In genomic region chr17:38883592-38884526, GRCh38 we compare ENCODE assay signal across 7 cellular contexts. TPM values are rescaled to one million over a fixed set of nuclear protein-coding genes. Genes with fewer than 3 reads are reported as not detected.
DNase-seq lines count a peak whose midpoint lies in the region; ATAC-seq and TF ChIP-seq lines count a peak whose summit lies in the region.

No MANE protein-coding gene starts in this region.

- CTCF ChIA-PET in IMR-90 (lab: Yijun Ruan, JAX), result no interaction called here

- no peaks in the 10 kb centered on the region for H3K9me3 ChIP-seq in IMR-90 (ENCODE audit: control insufficient read depth, insufficient read depth, low read length)
- H3K9me3 ChIP-seq in right atrium auricular region, result no peaks in the 10 kb centered on the region

- H2BK15ac ChIP-seq in IMR-90 (ENCODE audit: low read depth, low read length), result no peak overlapping the region; the same call in 2 of the 3 replicates

- H3K18ac ChIP-seq in IMR-90 (ENCODE audit: low read depth, low read length), result no peak overlapping the region

- WGBS in IMR-90 (ENCODE audit: extremely low coverage in 2 of 2, insufficient read length in 1 of 2), 2 experiments, result no CpG with 5 or more reads among the region's 19 CpGs

- POLR2A ChIA-PET in IMR-90 (lab: Charles Lee; ENCODE audit: unreplicated experiment), result no interaction called here

- peak overlapping the region; percentile 31; the same call in 1 of the 2 replicates for H3K4ac ChIP-seq in IMR-90 (ENCODE audit: low read depth, low read length)

- H4K91ac ChIP-seq in IMR-90 (ENCODE audit: insufficient read depth, low read depth, low read length), result peak overlapping the region; percentile 9; the same call in 1 of the 2 replicates

- no peaks in the 10 kb centered on the region for H3K9me3 Mint-ChIP-seq in activated naive CD8-positive, alpha-beta T cell treated with anti-CD3 and anti-CD28 coated beads, Interleukin-2, amount 50 U/mL, for 24 hours
- no peaks in the 10 kb centered on the region for H3K9me3 Mint-ChIP-seq in stimulated activated effector memory CD8-positive, alpha-beta T cell treated with anti-CD3 and anti-CD28 coated beads, Interleukin-12 subunit alpha, Interleukin-12 subunit beta, amount 100 ng/mL, for 72 hours

- H3K27me3 Mint-ChIP-seq in activated naive CD8-positive, alpha-beta T cell treated with anti-CD3 and anti-CD28 coated beads, Interleukin-2, amount 50 U/mL, for 24 hours, result no peaks in the 10 kb centered on the region

- H3K4me1 ChIP-seq in IMR-90 (ENCODE audit: control insufficient read depth, insufficient read depth, low read length) (peaks cover 53% of the 10 kb centered on the region), right atrium auricular region (peaks cover 0 to 84% of the 10 kb centered on the region in 2 donors)

- dilution Hi-C loops in IMR-90 (cut with HindIII; ENCODE audit: low sequenced_read_pairs, unreplicated experiment), result no loop called here

- no peak for ATAC-seq in IMR-90 (ENCODE audit: low read depth)
- ATAC-seq in activated naive CD8-positive, alpha-beta T cell treated with anti-CD3 and anti-CD28 coated beads, Interleukin-2, amount 50 U/mL, for 24 hours, result peak; percentile 18
- no peak for ATAC-seq in stimulated activated effector memory CD8-positive, alpha-beta T cell treated with anti-CD3 and anti-CD28 coated beads, Interleukin-12 subunit alpha, Interleukin-12 subunit beta, amount 100 ng/mL, for 72 hours

- H3K4me2 ChIP-seq in IMR-90 (ENCODE audit: low read depth, low read length), result peak overlapping the region; percentile 15; the same call in 1 of the 2 replicates

- intact Hi-C loops in IMR-90 (cut with micrococcal nuclease), result loop anchor here (2.0 kb wide), 1 partner anchor 15 kb away; no protein-coding TSS in a partner anchor

- no peak overlapping the region for H3K56ac ChIP-seq in IMR-90 (ENCODE audit: extremely low read depth, insufficient read depth, low read length)

- H3K27ac Mint-ChIP-seq in activated naive CD8-positive, alpha-beta T cell treated with anti-CD3 and anti-CD28 coated beads, Interleukin-2, amount 50 U/mL, for 24 hours, result peak overlapping the region; percentile 90
- H3K27ac Mint-ChIP-seq in stimulated activated effector memory CD8-positive, alpha-beta T cell treated with anti-CD3 and anti-CD28 coated beads, Interleukin-12 subunit alpha, Interleukin-12 subunit beta, amount 100 ng/mL, for 72 hours, result peak overlapping the region; percentile 95

- no peak overlapping the region for H2AFZ ChIP-seq in IMR-90 (replicated peaks; ENCODE audit: low read length, poor library complexity)

- peak overlapping the region; percentile 28 for H2BK5ac ChIP-seq in IMR-90 (ENCODE audit: low read depth, low read length, poor library complexity, severe bottlenecking)

- DNase-seq in IMR-90 (no peak), right atrium auricular region (ENCODE audit: low spot score) (no peak), cerebellar nuclear complex (lab: John Stamatoyannopoulos, UW) (no peak), NCI-H1436 treated with DMSO at 0.1 percent for 48 hours (lab: John Stamatoyannopoulos, UW) (no peak), GM20000 (ENCODE audit: low spot score) (no peak)
- DNase-seq in activated naive CD8-positive, alpha-beta T cell treated with anti-CD3 and anti-CD28 coated beads, Interleukin-2, amount 50 U/mL, for 24 hours, result no peak
- DNase-seq in stimulated activated effector memory CD8-positive, alpha-beta T cell treated with anti-CD3 and anti-CD28 coated beads, Interleukin-12 subunit alpha, Interleukin-12 subunit beta, amount 100 ng/mL, for 72 hours (ENCODE audit: low spot score in 2 of 2), result no peak

- peak overlapping the region; percentile 41; the same call in 1 of the 2 replicates for H3K27ac ChIP-seq in IMR-90 (ENCODE audit: insufficient read depth, low read length)
- H3K27ac ChIP-seq in right atrium auricular region, result peak overlapping the region; percentile 61 to 62

- peak overlapping the region; percentile 68 for H2AK9ac ChIP-seq in IMR-90 (replicated peaks; ENCODE audit: low read depth, low read length, poor library complexity)

- peak overlapping the region in 1 of 2 experiments; percentile 66; a peak in 1 of 4 replicates for H4K8ac ChIP-seq in IMR-90 (ENCODE audit: low read depth in 2 of 2, low read length in 2 of 2)

- H4K5ac ChIP-seq in IMR-90 (ENCODE audit: low read depth, low read length), result peak overlapping the region; percentile 30; the same call in 1 of the 2 replicates

- H3K36me3 ChIP-seq in IMR-90 (ENCODE audit: control insufficient read depth, insufficient read depth, low read length), result peaks cover 75% of the 10 kb centered on the region
- peaks cover 23% of the 10 kb centered on the region for H3K36me3 ChIP-seq in right atrium auricular region

- TF ChIP-seq POLR2A in IMR-90 (IDR thresholded peaks at IDR 0.05; ENCODE audit: low read depth, low read length), result no peak

- peak overlapping the region; percentile 51 for H3K14ac ChIP-seq in IMR-90 (replicated peaks; ENCODE audit: low read depth, low read length)

- H3K4me3 ChIP-seq in IMR-90 (ENCODE audit: insufficient read depth, low read depth, low read length) (no peak overlapping the region), right atrium auricular region (no peak overlapping the region)

- H2BK120ac ChIP-seq in IMR-90 (ENCODE audit: low read depth, low read length), result no peak overlapping the region

- BruUV-seq in IMR-90 (replicated peaks; lab: Mats Ljungman, UMichigan), result no TSS peak

- H3K9ac ChIP-seq in IMR-90 (ENCODE audit: low read depth, low read length), result peak overlapping the region; percentile 42; the same call in 1 of the 2 replicates

- no peak for TF ChIP-seq RAD21 in IMR-90 (IDR thresholded peaks at IDR 0.05; ENCODE audit: low read length)

- no peak overlapping the region for H2BK20ac ChIP-seq in IMR-90 (ENCODE audit: low read depth, low read length)

- peak overlapping the region; percentile 35 for H2AK5ac ChIP-seq in IMR-90 (ENCODE audit: low read depth, low read length)

- H3K79me1 ChIP-seq in IMR-90 (ENCODE audit: low read depth in 1 of 2, low read length in 2 of 2), result peaks cover 0 to 89% of the 10 kb centered on the region in 2 experiments; a peak in 2 of 4 replicates

- no peaks in the 10 kb centered on the region for H3K27me3 ChIP-seq in IMR-90 (ENCODE audit: control insufficient read depth, insufficient read depth, low read length)
- no peaks in the 10 kb centered on the region for H3K27me3 ChIP-seq in right atrium auricular region

- peak overlapping the region; percentile 72 for H3K4me3 Mint-ChIP-seq in activated naive CD8-positive, alpha-beta T cell treated with anti-CD3 and anti-CD28 coated beads, Interleukin-2, amount 50 U/mL, for 24 hours
- H3K4me3 Mint-ChIP-seq in stimulated activated effector memory CD8-positive, alpha-beta T cell treated with anti-CD3 and anti-CD28 coated beads, Interleukin-12 subunit alpha, Interleukin-12 subunit beta, amount 100 ng/mL, for 72 hours, result peak overlapping the region; percentile 64

- H4K20me1 ChIP-seq in IMR-90 (ENCODE audit: insufficient read depth, low read length), result peaks cover 100% of the 10 kb centered on the region

- H3K23ac ChIP-seq in IMR-90 (ENCODE audit: low read depth, low read length), result peak overlapping the region; percentile 91; the same call in 1 of the 2 replicates

- H3K36me3 Mint-ChIP-seq in activated naive CD8-positive, alpha-beta T cell treated with anti-CD3 and anti-CD28 coated beads, Interleukin-2, amount 50 U/mL, for 24 hours (ENCODE audit: low read depth), result peaks cover 31% of the 10 kb centered on the region
- peaks cover 98% of the 10 kb centered on the region for H3K36me3 Mint-ChIP-seq in stimulated activated effector memory CD8-positive, alpha-beta T cell treated with anti-CD3 and anti-CD28 coated beads, Interleukin-12 subunit alpha, Interleukin-12 subunit beta, amount 100 ng/mL, for 72 hours

- TF ChIP-seq CTCF in IMR-90 (conservative IDR thresholded peaks at IDR 0.05; ENCODE audit: low read depth, low read length) (no peak), right atrium auricular region (IDR thresholded peaks at IDR 0.05) (no peak), GM20000 (IDR thresholded peaks at IDR 0.05; ENCODE audit: extremely low read depth, missing control alignments) (no peak)

- peaks cover 86% of the 10 kb centered on the region for H3K4me1 Mint-ChIP-seq in activated naive CD8-positive, alpha-beta T cell treated with anti-CD3 and anti-CD28 coated beads, Interleukin-2, amount 50 U/mL, for 24 hours
- peaks cover 83% of the 10 kb centered on the region for H3K4me1 Mint-ChIP-seq in stimulated activated effector memory CD8-positive, alpha-beta T cell treated with anti-CD3 and anti-CD28 coated beads, Interleukin-12 subunit alpha, Interleukin-12 subunit beta, amount 100 ng/mL, for 72 hours

- peaks cover 54% of the 10 kb centered on the region for H3K9me1 ChIP-seq in IMR-90 (ENCODE audit: insufficient read depth, low read length)

- in situ Hi-C loops in IMR-90 (cut with MboI; ENCODE audit: low sequenced_read_pairs), result no loop called here

TF ChIP-seq in IMR-90, 13 proteins besides CTCF, POLR2A, EP300 and RAD21 (continues in another document):
- TF ChIP-seq CHD1 (IDR thresholded peaks at IDR 0.05; ENCODE audit: low read depth, low read length) (no peak), MAFK (IDR thresholded peaks at IDR 0.05; ENCODE audit: low read depth, low read length) (no peak), MXI1 (IDR thresholded peaks at IDR 0.05; ENCODE audit: borderline replicate concordance, low read depth, low read length) (no peak), RFX5 (IDR thresholded peaks at IDR 0.05; ENCODE audit: low read depth, low read length) (no peak), USF2 (IDR thresholded peaks at IDR 0.05; ENCODE audit: low read depth, low read length) (no peak)

RNA-seq across cellular contexts. Expression of gene LASP1, which starts 14.0 kb away (rescaled TPM):
- 79.8 and 113 TPM in 2 replicates for total RNA-seq in IMR-90 (2012; rRNA removed)
- polyA plus RNA-seq in IMR-90 (2012; rRNA removed), result 262 and 304 TPM in 2 replicates
- polyA plus RNA-seq in IMR-90 (2012; cell fraction: cytosol; rRNA removed), result 126 and 206 TPM in 2 replicates
- polyA plus RNA-seq in IMR-90 (2012; cell fraction: nucleus; rRNA removed; ENCODE audit: low replicate concordance), result 161 and 251 TPM in 2 replicates
- 10 to 100 TPM; 34.2 to 65.4 TPM for total RNA-seq in right atrium auricular region

RNA-seq across cellular contexts. Expression of gene RPL23, which starts 30.3 kb away (rescaled TPM):
- total RNA-seq in IMR-90 (2012; rRNA removed) (1,170 and 2,401 TPM in 2 replicates), right atrium auricular region (100 to 1,000 TPM; 640 to 985 TPM)
- 1,882 and 2,308 TPM in 2 replicates for polyA plus RNA-seq in IMR-90 (2012; rRNA removed)
- polyA plus RNA-seq in IMR-90 (2012; cell fraction: cytosol; rRNA removed), result 437 and 806 TPM in 2 replicates
- polyA plus RNA-seq in IMR-90 (2012; cell fraction: nucleus; rRNA removed; ENCODE audit: low replicate concordance), result 76.8 and 944 TPM in 2 replicates

RNA-seq across cellular contexts. Expression of gene CWC25, which starts 58.7 kb away (rescaled TPM):
- 9.1 and 9.7 TPM in 2 replicates for total RNA-seq in IMR-90 (2012; rRNA removed)
- 14.9 and 16.1 TPM in 2 replicates for polyA plus RNA-seq in IMR-90 (2012; rRNA removed)
- polyA plus RNA-seq in IMR-90 (2012; cell fraction: cytosol; rRNA removed), result 3.5 and 6.3 TPM in 2 replicates
- 23.8 and 64.0 TPM in 2 replicates for polyA plus RNA-seq in IMR-90 (2012; cell fraction: nucleus; rRNA removed; ENCODE audit: low replicate concordance)
- 1 to 10 TPM; 9.0 to 9.5 TPM for total RNA-seq in right atrium auricular region
